ENCODE assay signal across 9 cellular contexts in the genomic region with DNA sequence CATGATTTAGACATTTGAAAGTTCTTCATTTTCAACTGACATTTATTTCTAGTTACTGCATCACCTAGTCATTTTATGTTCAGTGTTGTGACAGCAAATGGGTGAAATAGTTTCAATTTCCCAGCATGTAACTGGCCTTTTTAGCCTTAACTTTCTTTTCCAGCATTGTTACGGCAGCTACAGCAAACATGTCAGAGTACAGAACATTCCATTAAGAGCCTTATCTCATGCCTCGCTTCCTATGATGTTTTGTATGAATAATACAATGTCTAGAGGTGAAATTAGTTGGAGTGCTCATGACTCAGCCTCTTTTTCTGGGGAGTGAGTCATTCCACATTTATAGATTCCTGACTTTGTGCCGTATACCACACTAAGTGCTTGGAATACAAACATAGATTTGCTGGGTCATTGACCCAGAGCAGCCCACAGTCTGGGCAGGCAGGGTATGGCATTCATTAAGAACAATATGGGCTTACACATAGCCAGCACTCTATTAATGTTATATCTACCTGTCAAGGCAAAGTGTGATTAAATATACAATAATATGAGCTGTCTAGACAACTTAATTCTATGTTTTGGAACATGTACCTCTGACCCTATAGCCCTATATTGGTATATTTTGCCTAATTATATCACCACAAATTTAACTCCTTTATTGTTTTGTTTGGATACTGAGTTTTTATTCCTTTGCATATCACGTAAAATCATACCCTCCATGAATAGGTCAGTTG.
A peak's percentile ranks its signal among the peaks of the same experiment; 100 is the strongest.
DNase-seq lines count a peak whose midpoint lies in the region; ATAC-seq and TF ChIP-seq lines count a peak whose summit lies in the region.
"Had no signal": no experiment of that assay in that cellular context is flagged by ENCODE, and none has a peak within 500 bp of the region (broad histone marks: within the 10 kb centered on the region; RNA-seq: fewer than 3 reads in every experiment).

No MANE protein-coding gene starts in this region.

- TF ChIP-seq CTCF in Calu3 (IDR thresholded peaks at IDR 0.05; ENCODE audit: unreplicated experiment) (no peak), epithelial cell of esophagus (IDR thresholded peaks at IDR 0.05; ENCODE audit: insufficient read depth, low read depth, low read length, missing control alignments) (no peak), osteocyte (IDR thresholded peaks at IDR 0.05) (no peak)

- H3K9me3 Mint-ChIP-seq in Calu3 (ENCODE audit: low read depth, unreplicated experiment) (peaks cover 10% of the 10 kb centered on the region), osteocyte (ENCODE audit: unreplicated experiment) (peaks cover 23% of the 10 kb centered on the region)

- H3K36me3 Mint-ChIP-seq in Calu3 (ENCODE audit: insufficient read depth, unreplicated experiment) (no peaks in the 10 kb centered on the region), osteocyte (ENCODE audit: unreplicated experiment) (peaks cover 9% of the 10 kb centered on the region)
- H3K36me3 Mint-ChIP-seq: activated naive CD4-positive, alpha-beta T cell treated with anti-CD3 and anti-CD28 coated beads, Interleukin-2, amount 50 U/mL, for 24 hours had no signal

- H3K27me3 Mint-ChIP-seq in Calu3 (ENCODE audit: unreplicated experiment) = no peaks in the 10 kb centered on the region
- no peaks in the 10 kb centered on the region for H3K27me3 Mint-ChIP-seq in osteocyte (ENCODE audit: unreplicated experiment)
- H3K27me3 Mint-ChIP-seq: activated naive CD4-positive, alpha-beta T cell treated with anti-CD3 and anti-CD28 coated beads, Interleukin-2, amount 50 U/mL, for 24 hours had no signal

- CTCF ChIA-PET in Calu3 (lab: Charles Lee) = interaction anchor here (0.6 to 1.4 kb wide), 6 partner anchors 9 to 1272 kb away, joined by 3 to 5 read pairs (median 3); no protein-coding TSS in a partner anchor

- intact Hi-C loops in Calu3 (cut with micrococcal nuclease; ENCODE audit: unreplicated experiment) = loop anchor here (1.0 kb wide), 1 partner anchor 71 kb away; no protein-coding TSS in a partner anchor

- no TSS peak for BruUV-seq in Calu3 (replicated peaks; lab: Mats Ljungman, UMichigan)

- ATAC-seq in GM21825 (IDR thresholded peaks at IDR 0.05; ENCODE audit: unreplicated experiment) (no peak), GM19452 (IDR thresholded peaks at IDR 0.05; ENCODE audit: unreplicated experiment) (no peak)

- DNase-seq in Calu3 (peak; percentile 64), NCI-H2196 treated with DMSO at 0.1 percent for 48 hours (lab: John Stamatoyannopoulos, UW; ENCODE audit: unreplicated experiment) (peak; percentile 51), epithelial cell of esophagus (ENCODE audit: low read depth) (peak; percentile 96), osteocyte (ENCODE audit: extremely low spot score, unreplicated experiment) (no peak), NCI-H82 treated with DMSO at 0.1 percent for 48 hours (lab: John Stamatoyannopoulos, UW; ENCODE audit: unreplicated experiment) (no peak)
- DNase-seq in stimulated activated CD4-positive, alpha-beta T cell treated with anti-CD3 and anti-CD28 coated beads, Interleukin-15, amount 100 ng/mL, for 24 hours = no peak

- H3K4me3 Mint-ChIP-seq in Calu3 (ENCODE audit: low read depth, unreplicated experiment) (no peak overlapping the region), osteocyte (ENCODE audit: unreplicated experiment) (peak overlapping the region; percentile 6)
- H3K4me3 Mint-ChIP-seq: activated naive CD4-positive, alpha-beta T cell treated with anti-CD3 and anti-CD28 coated beads, Interleukin-2, amount 50 U/mL, for 24 hours had no signal

- H3K27ac Mint-ChIP-seq in Calu3 (ENCODE audit: unreplicated experiment) = peak overlapping the region; percentile 74
- peak overlapping the region; percentile 75 for H3K27ac Mint-ChIP-seq in osteocyte (ENCODE audit: unreplicated experiment)
- H3K27ac Mint-ChIP-seq: activated naive CD4-positive, alpha-beta T cell treated with anti-CD3 and anti-CD28 coated beads, Interleukin-2, amount 50 U/mL, for 24 hours had no signal

- H3K4me1 Mint-ChIP-seq in Calu3 (ENCODE audit: low read depth, unreplicated experiment) (peaks cover 17% of the 10 kb centered on the region), osteocyte (ENCODE audit: unreplicated experiment) (peaks cover 26% of the 10 kb centered on the region)
- H3K4me1 Mint-ChIP-seq: activated naive CD4-positive, alpha-beta T cell treated with anti-CD3 and anti-CD28 coated beads, Interleukin-2, amount 50 U/mL, for 24 hours had no signal

- H3K4me3 ChIP-seq in epithelial cell of esophagus (ENCODE audit: low read length) = no peak overlapping the region

Comparison
In these comparisons a context has a peak if more than half of its experiments do, and no peak if none do; other contexts are left out.
1. DNase-seq: peak in Calu3 (single experiment), NCI-H2196 treated with DMSO at 0.1 percent for 48 hours (single experiment) and epithelial cell of esophagus (single experiment); none in osteocyte (single experiment), NCI-H82 treated with DMSO at 0.1 percent for 48 hours (single experiment) and stimulated activated CD4-positive, alpha-beta T cell treated with anti-CD3 and anti-CD28 coated beads, Interleukin-15, amount 100 ng/mL, for 24 hours (single experiment).